8 cellular contexts compared by ENCODE assay signal in genomic region chr7:128530855-128531104, GRCh38. TPM values are rescaled to one million over a fixed set of nuclear protein-coding genes. Genes with fewer than 3 reads are reported as not detected.
DNase-seq lines count a peak whose midpoint lies in the region; ATAC-seq, FAIRE-seq and TF ChIP-seq lines count a peak whose summit lies in the region.

No MANE protein-coding gene starts in this region.

- TF ChIP-seq EP300 in upper lobe of left lung (IDR thresholded peaks at IDR 0.05): no peak

- H3K36me3 ChIP-seq in heart left ventricle: peaks cover 0 to 23% (median 11%) of the 10 kb centered on the region in 9 donors
- no peaks in the 10 kb centered on the region for H3K36me3 ChIP-seq in astrocyte (ENCODE audit: insufficient read depth, low read length)
- H3K36me3 ChIP-seq in upper lobe of left lung: peaks cover 0 to 16% (median 0%) of the 10 kb centered on the region in 4 donors

- ATAC-seq in heart left ventricle: no peak
- ATAC-seq in left cardiac atrium: no peak
- no peak for ATAC-seq in upper lobe of left lung (ENCODE audit: low FRiP score in 2 of 2)

- H3K27ac ChIP-seq in heart left ventricle (peak overlapping the region; percentile 95 to 99 (median 98)), astrocyte (ENCODE audit: low read depth, low read length) (peak overlapping the region; percentile 65), upper lobe of left lung (peak overlapping the region; percentile 97 to 100 (median 99))

- no peak overlapping the region for H3K27ac Mint-ChIP-seq in astrocyte (ENCODE audit: unreplicated experiment)
- no peak overlapping the region for H3K27ac Mint-ChIP-seq in type B pancreatic cell

- peak overlapping the region; percentile 91 for H3K4me2 ChIP-seq in astrocyte (ENCODE audit: low read length)

- H3K4me1 Mint-ChIP-seq in astrocyte (ENCODE audit: low read depth, unreplicated experiment) (peaks cover 11% of the 10 kb centered on the region), type B pancreatic cell (ENCODE audit: unreplicated experiment) (peaks cover 20% of the 10 kb centered on the region)

- peaks cover 49% of the 10 kb centered on the region for H3K79me2 ChIP-seq in astrocyte (ENCODE audit: insufficient read depth, low read length)

- peaks cover 0 to 40% (median 23%) of the 10 kb centered on the region in 12 donors for H3K4me1 ChIP-seq in heart left ventricle
- H3K4me1 ChIP-seq in astrocyte (ENCODE audit: insufficient read depth, low read length): peaks cover 4% of the 10 kb centered on the region
- peaks cover 9 to 25% (median 19%) of the 10 kb centered on the region in 4 donors for H3K4me1 ChIP-seq in upper lobe of left lung

- peaks cover 10% of the 10 kb centered on the region for H4K20me1 ChIP-seq in astrocyte (ENCODE audit: insufficient read depth, low read length)

- TF ChIP-seq CTCF in heart left ventricle (IDR thresholded peaks at IDR 0.05): no peak
- TF ChIP-seq CTCF in astrocyte (IDR thresholded peaks at IDR 0.05; ENCODE audit: insufficient read depth, low read depth, low read length): no peak
- no peak for TF ChIP-seq CTCF in lower leg skin (IDR thresholded peaks at IDR 0.05)
- no peak for TF ChIP-seq CTCF in upper lobe of left lung (IDR thresholded peaks at IDR 0.05)
- no peak for TF ChIP-seq CTCF in GM13977 (IDR thresholded peaks at IDR 0.05; ENCODE audit: extremely low read depth, insufficient read depth, missing control alignments)
- TF ChIP-seq CTCF in type B pancreatic cell (conservative IDR thresholded peaks at IDR 0.05): no peak

- in situ Hi-C loops in GM13977 (cut with MboI; ENCODE audit: low pct_unique_long_range_greater_than_20kb, low sequenced_read_pairs, unreplicated experiment): no loop called here

- intact Hi-C loops in heart left ventricle (cut with DNase I): loop anchor here in 2 of 10 donors (5.0 to 10.0 kb wide), 2 partner anchors 53 to 56 kb away; partner anchors contain the start of gene METTL2B (in 2 of the 2)
- intact Hi-C loops in left cardiac atrium (cut with DNase I): no loop called here
- intact Hi-C loops in lower leg skin (cut with DNase I; ENCODE audit: low total_unique reads): no loop called here

- H3K36me3 Mint-ChIP-seq in astrocyte (ENCODE audit: low read depth, unreplicated experiment): peaks cover 4% of the 10 kb centered on the region
- peaks cover 17% of the 10 kb centered on the region for H3K36me3 Mint-ChIP-seq in type B pancreatic cell

- H3K9ac ChIP-seq in astrocyte (ENCODE audit: low read length): peak overlapping the region; percentile 95

- no peak overlapping the region for H2AFZ ChIP-seq in astrocyte (ENCODE audit: low read depth, low read length)

- H3K4me3 ChIP-seq in heart left ventricle: peak overlapping the region; percentile 63 to 98 (median 92)
- peak overlapping the region; percentile 64 for H3K4me3 ChIP-seq in astrocyte (ENCODE audit: insufficient read depth, low read depth, low read length)
- peak overlapping the region; percentile 48 for H3K4me3 ChIP-seq in lower leg skin (ENCODE audit: low read depth, poor library complexity, severe bottlenecking)
- H3K4me3 ChIP-seq in upper lobe of left lung: peak overlapping the region; percentile 57 to 85 (median 66)

- WGBS in heart left ventricle, 4 donors: 0% methylated on average over 14 to 38 of the region's 38 CpGs; no CpG with 5 or more reads in 1 of the 4 donors
- 1% methylated on average over 27 of the region's 38 CpGs; no CpG with 5 or more reads in 1 of the 2 donors for WGBS in lower leg skin, 2 donors
- 0% methylated on average over 9 of the region's 38 CpGs; no CpG with 5 or more reads in 1 of the 2 donors for WGBS in upper lobe of left lung, 2 donors

- DNase-seq in heart left ventricle: no peak
- DNase-seq in left cardiac atrium: no peak
- DNase-seq in astrocyte (ENCODE audit: low read depth): no peak
- DNase-seq in lower leg skin (ENCODE audit: low spot score in 2 of 2): peak in 1 of 2 donors; percentile 19
- DNase-seq in upper lobe of left lung: no peak
- DNase-seq in GM13977 (ENCODE audit: low spot score): no peak
- no peak for DNase-seq in central memory CD4-positive, alpha-beta T cell
- DNase-seq in type B pancreatic cell (ENCODE audit: extremely low spot score, unreplicated experiment): no peak

- H3K9me3 ChIP-seq in heart left ventricle (no peaks in the 10 kb centered on the region), astrocyte (ENCODE audit: insufficient read depth, low read depth, low read length) (no peaks in the 10 kb centered on the region), upper lobe of left lung (no peaks in the 10 kb centered on the region)

- TF ChIP-seq POLR2A in heart left ventricle (IDR thresholded peaks at IDR 0.05) (peak in 1 of 2 donors; percentile 44), lower leg skin (IDR thresholded peaks at IDR 0.05) (no peak), upper lobe of left lung (IDR thresholded peaks at IDR 0.05) (no peak)

- no peaks in the 10 kb centered on the region for H3K27me3 ChIP-seq in heart left ventricle
- no peaks in the 10 kb centered on the region for H3K27me3 ChIP-seq in astrocyte (ENCODE audit: insufficient read depth, low read length)
- H3K27me3 ChIP-seq in upper lobe of left lung: no peaks in the 10 kb centered on the region

- H3K9me3 Mint-ChIP-seq in astrocyte (ENCODE audit: unreplicated experiment): no peaks in the 10 kb centered on the region
- no peaks in the 10 kb centered on the region for H3K9me3 Mint-ChIP-seq in type B pancreatic cell

- no peaks in the 10 kb centered on the region for H3K27me3 Mint-ChIP-seq in astrocyte (ENCODE audit: low read depth, unreplicated experiment)
- no peaks in the 10 kb centered on the region for H3K27me3 Mint-ChIP-seq in type B pancreatic cell

- FAIRE-seq in astrocyte (lab: Jason Lieb, UNC): no peak

- H3K4me3 Mint-ChIP-seq in astrocyte (ENCODE audit: unreplicated experiment) (no peak overlapping the region), type B pancreatic cell (no peak overlapping the region)

RNA-seq across cellular contexts. Expression of gene METTL2B, which starts 54.2 kb away (rescaled TPM):
- total RNA-seq in heart left ventricle (10 to 100 TPM; 15.0 to 24.6 (median 21.4) TPM), left cardiac atrium (10 to 100 TPM; 17.2 to 19.3 TPM), astrocyte (30.8 and 34.5 TPM in 2 replicates), lower leg skin (10 to 100 TPM; 18.2 to 25.1 (median 19.8) TPM), upper lobe of left lung (10 to 100 TPM; 17.8 to 24.5 (median 21.2) TPM), type B pancreatic cell (ENCODE audit: low replicate concordance) (32.1 and 36.8 TPM in 2 replicates)
- 10 to 100 TPM in 1 of 2 donors, 1 to 10 TPM in 1; 9.1 to 20.0 TPM for polyA plus RNA-seq in heart left ventricle
